Comparison of ENCODE assay signal across 20 cellular contexts in the genomic region with DNA sequence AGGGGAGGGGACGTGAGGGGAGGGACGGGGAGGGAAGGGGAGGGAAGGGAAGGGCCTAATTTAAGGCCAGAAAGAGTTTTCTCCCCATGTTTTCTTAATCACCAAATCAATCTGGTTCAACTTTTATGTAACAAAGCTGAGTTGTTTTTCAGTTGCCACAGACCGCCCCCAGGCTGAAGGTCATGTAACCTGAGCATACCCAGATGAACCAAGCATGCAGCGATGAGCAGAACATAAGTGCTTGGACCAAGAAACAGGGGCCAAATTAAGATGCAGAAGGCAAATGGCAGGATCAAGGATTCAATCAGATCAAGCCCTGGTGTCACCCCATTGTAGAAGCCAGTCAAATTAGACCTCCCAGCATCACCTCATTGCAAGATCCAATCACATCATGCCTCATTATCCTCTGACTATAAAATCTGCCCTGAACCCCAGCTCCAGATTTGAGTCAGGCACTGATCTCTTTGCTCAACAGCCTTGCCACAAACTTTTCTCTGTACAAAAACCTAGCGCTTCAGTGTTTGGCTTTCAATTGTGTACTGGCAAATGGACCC.
"Had no signal": no experiment of that assay in that cellular context is flagged by ENCODE, and none has a peak within 500 bp of the region (broad histone marks: within the 10 kb centered on the region; RNA-seq: fewer than 3 reads in every experiment).

No MANE protein-coding gene starts in this region.

- H3K27ac Mint-ChIP-seq: activated naive CD8-positive, alpha-beta T cell; activated T-helper 1 cell treated with anti-CD3 and anti-CD28 coated beads, Interleukin-12 subunit alpha, Interleukin-12 subunit beta, Interleukin-2, Interleukin-4 antibody, amounts not matched to agents 30 ng/mL and 10 ng/mL and 1 ng/mL, durations not matched to agents 14 hours and 24 hours and 36 hours; natural killer cell; T-helper 1 cell treated with Interleukin-12 subunit alpha and Interleukin-12 subunit beta and Interleukin-4 antibody, amounts not matched to agents 30 μg/mL and 1 μg/mL, for 36 hours had no signal

- H3K4me3 Mint-ChIP-seq: activated naive CD8-positive, alpha-beta T cell; activated T-helper 1 cell treated with anti-CD3 and anti-CD28 coated beads, Interleukin-12 subunit alpha, Interleukin-12 subunit beta, Interleukin-2, Interleukin-4 antibody, amounts not matched to agents 30 ng/mL and 10 ng/mL and 1 ng/mL, durations not matched to agents 14 hours and 24 hours and 36 hours; natural killer cell; T-helper 1 cell treated with Interleukin-12 subunit alpha and Interleukin-12 subunit beta and Interleukin-4 antibody, amounts not matched to agents 30 μg/mL and 1 μg/mL, for 36 hours had no signal

- H3K36me3 ChIP-seq: lower lobe of right lung, transverse colon, uterus had no signal

- H3K36me3 Mint-ChIP-seq: activated naive CD8-positive, alpha-beta T cell; natural killer cell had no signal

- H3K9me3 ChIP-seq: lower lobe of right lung, transverse colon, uterus had no signal

- DNase-seq: activated CD4-positive, alpha-beta T cell treated with anti-CD3 and anti-CD28 coated beads, Interleukin-2, amount 50 U/mL, for 48 hours; activated T-cell treated with anti-CD3 and anti-CD28 coated beads for 4 hours; effector CD4-positive, alpha-beta T cell; hippocampal formation; islet precursor cell; left colon; lower lobe of right lung; natural killer cell; retina; stimulated activated CD4-positive, alpha-beta T cell treated with anti-CD3 and anti-CD28 coated beads, Interleukin-12 subunit alpha, Interleukin-12 subunit beta, amount 100 ng/mL, for 4 hours; stimulated activated CD4-positive, alpha-beta T cell treated with anti-CD3 and anti-CD28 coated beads, Interleukin-1b, Interleukin-23, amount 100 ng/mL, for 48 hours; stimulated activated naive CD8-positive, alpha-beta T cell treated with anti-CD3 and anti-CD28 coated beads, Interleukin-15, Interleukin-2, amounts not matched to agents 100 U/mL and 50 U/mL, for 24 hours; substantia nigra; transverse colon; uterus had no signal

- H3K27me3 ChIP-seq: transverse colon, uterus had no signal

- ATAC-seq: activated CD4-positive, CD25-positive, alpha-beta regulatory T cell treated with anti-CD3 and anti-CD28 coated beads, Interleukin-2, amount 50 U/mL, for 24 hours; esophagus mucosa; left colon; lower lobe of right lung; natural killer cell; stimulated activated naive CD8-positive, alpha-beta T cell treated with anti-CD3 and anti-CD28 coated beads, Interleukin-15, Interleukin-2, amounts not matched to agents 100 U/mL and 50 U/mL, for 24 hours had no signal

- H3K27ac ChIP-seq: lower lobe of right lung, transverse colon, uterus had no signal

- H3K4me1 Mint-ChIP-seq: natural killer cell had no signal

- H3K4me1 ChIP-seq: lower lobe of right lung, transverse colon, uterus had no signal

- H3K4me3 ChIP-seq: lower lobe of right lung, transverse colon, uterus had no signal

- H3K9me3 Mint-ChIP-seq: activated T-helper 1 cell treated with anti-CD3 and anti-CD28 coated beads, Interleukin-12 subunit alpha, Interleukin-12 subunit beta, Interleukin-2, Interleukin-4 antibody, amounts not matched to agents 30 ng/mL and 10 ng/mL and 1 ng/mL, durations not matched to agents 14 hours and 24 hours and 36 hours; natural killer cell; T-helper 1 cell treated with Interleukin-12 subunit alpha and Interleukin-12 subunit beta and Interleukin-4 antibody, amounts not matched to agents 30 μg/mL and 1 μg/mL, for 36 hours had no signal
